In the genomic region with DNA sequence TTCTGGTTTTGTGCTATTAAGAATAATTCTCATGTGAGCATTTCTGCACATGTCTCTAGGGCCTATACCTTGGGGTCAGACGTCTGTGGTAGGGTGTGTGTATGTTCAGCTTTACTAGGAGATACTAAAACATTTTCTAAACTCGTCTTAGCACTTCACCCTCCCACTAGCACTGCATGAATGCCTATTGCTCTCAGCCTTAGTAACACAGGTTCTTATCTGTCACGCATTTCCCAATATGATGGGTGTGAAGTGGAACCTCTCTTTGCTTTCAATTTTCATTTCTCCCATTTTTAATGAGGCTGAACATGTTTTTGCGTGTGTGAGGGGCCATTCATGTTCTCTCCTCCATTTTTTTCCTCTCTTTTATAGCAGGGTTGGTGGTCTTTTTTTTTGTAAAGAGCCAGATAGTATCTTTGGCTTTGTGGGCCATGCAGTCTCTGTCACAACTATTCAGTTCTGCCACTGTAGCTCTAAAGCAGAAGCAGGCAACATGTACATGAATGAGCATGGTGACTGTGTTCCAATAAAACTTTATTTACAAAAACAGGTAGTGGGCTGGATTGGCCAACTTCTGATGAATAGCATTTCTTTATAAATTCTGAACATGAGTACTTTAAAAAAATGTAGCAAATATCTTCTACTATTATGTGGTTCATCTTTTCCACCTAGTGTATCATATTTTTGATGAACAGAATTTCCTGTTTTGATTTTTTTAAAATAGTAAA, we compare ENCODE assay signal across 23 cellular contexts.
"Had no signal": no experiment of that assay in that cellular context is flagged by ENCODE, and none has a peak within 500 bp of the region (broad histone marks: within the 10 kb centered on the region; RNA-seq: fewer than 3 reads in every experiment).

No MANE protein-coding gene starts in this region.

- DNase-seq: colonic mucosa; dermis blood vessel endothelial cell; esophagus squamous epithelium; foreskin fibroblast; kidney; left cardiac atrium; left ventricle myocardium superior; mesendoderm; naive B cell; psoas muscle; retina; right lobe of liver; spleen; stimulated activated CD4-positive, alpha-beta T cell treated with anti-CD3 and anti-CD28 coated beads, Interleukin-15, amount 100 ng/mL, for 24 hours; stimulated activated CD4-positive, alpha-beta T cell treated with anti-CD3 and anti-CD28 coated beads, Interleukin-1b, Interleukin-23, amount 100 ng/mL, for 48 hours; stimulated activated CD4-positive, alpha-beta T cell treated with anti-CD3 and anti-CD28 coated beads, Interleukin-4, amount 100 ng/mL, for 24 hours; stimulated activated naive CD4-positive, alpha-beta T cell; stomach; substantia nigra; transverse colon had no signal

- H3K4me1 ChIP-seq: colonic mucosa, esophagus squamous epithelium, gastroesophageal sphincter, psoas muscle, right lobe of liver, spleen, stomach, transverse colon had no signal

- H3K4me3 ChIP-seq: colonic mucosa, esophagus squamous epithelium, gastroesophageal sphincter, psoas muscle, right lobe of liver, spleen, stomach, thoracic aorta, transverse colon had no signal

- FAIRE-seq: kidney had no signal

- H3K27ac ChIP-seq: colonic mucosa, esophagus squamous epithelium, gastroesophageal sphincter, neutrophil, psoas muscle, right lobe of liver, spleen, stomach, thoracic aorta, transverse colon had no signal

- H3K9me3 ChIP-seq: colonic mucosa, esophagus squamous epithelium, gastroesophageal sphincter, neutrophil, psoas muscle, right lobe of liver, spleen, stomach, thoracic aorta, transverse colon had no signal

- H3K27me3 ChIP-seq: colonic mucosa, esophagus squamous epithelium, gastroesophageal sphincter, neutrophil, right lobe of liver, spleen, stomach, transverse colon had no signal

- H3K27me3 Mint-ChIP-seq: naive B cell had no signal

- H3K4me3 Mint-ChIP-seq: naive B cell had no signal

- ATAC-seq: gastroesophageal sphincter, left cardiac atrium, left ventricle myocardium superior, psoas muscle, right lobe of liver had no signal

- H3K36me3 ChIP-seq: colonic mucosa, right lobe of liver, thoracic aorta had no signal

- H3K9me3 Mint-ChIP-seq: naive B cell had no signal
